Comparison of ENCODE assay signal across 8 cellular contexts in genomic region chr9:34085581-34086500, GRCh38. TPM values are rescaled to one million over a fixed set of nuclear protein-coding genes. Genes with fewer than 3 reads are reported as not detected.
DNase-seq lines count a peak whose midpoint lies in the region; ATAC-seq and TF ChIP-seq lines count a peak whose summit lies in the region.
"Had no signal": no experiment of that assay in that cellular context is flagged by ENCODE, and none has a peak within 500 bp of the region (broad histone marks: within the 10 kb centered on the region; RNA-seq: fewer than 3 reads in every experiment).

No MANE protein-coding gene starts in this region.

- H2AFZ ChIP-seq in PC-3 (ENCODE audit: low read length), result no peak overlapping the region

- TF ChIP-seq CTCF in PC-3 (conservative IDR thresholded peaks at IDR 0.05; ENCODE audit: low read depth, low read length), result no peak
- no peak for TF ChIP-seq CTCF in ascending aorta (IDR thresholded peaks at IDR 0.05)
- TF ChIP-seq CTCF in lung (IDR thresholded peaks at IDR 0.05; ENCODE audit: control extremely low read depth, extremely low read depth), result no peak
- no peak for TF ChIP-seq CTCF in stomach (IDR thresholded peaks at IDR 0.05)
- TF ChIP-seq CTCF in body of pancreas (IDR thresholded peaks at IDR 0.05), result no peak

- H3F3A ChIP-seq in PC-3 (ENCODE audit: low read length, unreplicated experiment), result no peaks in the 10 kb centered on the region

- no peaks in the 10 kb centered on the region for H4K20me1 ChIP-seq in PC-3 (ENCODE audit: low read length)

- H3K9me3 ChIP-seq in PC-3 (ENCODE audit: low read length) (no peaks in the 10 kb centered on the region), ascending aorta (no peaks in the 10 kb centered on the region), lung (ENCODE audit: control insufficient read depth in 2 of 2, insufficient read depth in 1 of 2, low read length in 1 of 2) (no peaks in the 10 kb centered on the region), stomach (no peaks in the 10 kb centered on the region), body of pancreas (no peaks in the 10 kb centered on the region)
- H3K9me3 ChIP-seq: pancreas had no signal

- TF ChIP-seq POLR2A in stomach (IDR thresholded peaks at IDR 0.05) (no peak), body of pancreas (IDR thresholded peaks at IDR 0.05) (no peak)

- H3K27me3 ChIP-seq in PC-3 (ENCODE audit: low read length), result no peaks in the 10 kb centered on the region
- H3K27me3 ChIP-seq in ascending aorta, result no peaks in the 10 kb centered on the region
- H3K27me3 ChIP-seq in lung (ENCODE audit: control insufficient read depth, insufficient read depth), result no peaks in the 10 kb centered on the region
- no peaks in the 10 kb centered on the region for H3K27me3 ChIP-seq in stomach
- no peaks in the 10 kb centered on the region for H3K27me3 ChIP-seq in body of pancreas
- H3K27me3 ChIP-seq: pancreas had no signal

- no peak overlapping the region for H3K4me2 ChIP-seq in PC-3 (ENCODE audit: low read length)

- H3K4me1 ChIP-seq in PC-3 (ENCODE audit: insufficient read depth, low read length), result no peaks in the 10 kb centered on the region
- peaks cover 14 to 23% of the 10 kb centered on the region in 2 donors for H3K4me1 ChIP-seq in ascending aorta
- H3K4me1 ChIP-seq in lung (ENCODE audit: control insufficient read depth in 2 of 2, insufficient read depth in 2 of 2, low read length in 2 of 2), result peaks cover 1 to 6% of the 10 kb centered on the region in 2 donors
- H3K4me1 ChIP-seq in stomach, result peaks cover 0 to 28% (median 16%) of the 10 kb centered on the region in 4 donors
- peaks cover 7% of the 10 kb centered on the region for H3K4me1 ChIP-seq in body of pancreas
- H3K4me1 ChIP-seq: pancreas had no signal

- H3K4me3 ChIP-seq in PC-3 (ENCODE audit: low read length), result no peak overlapping the region
- no peak overlapping the region for H3K4me3 ChIP-seq in ascending aorta
- H3K4me3 ChIP-seq in lung, result no peak overlapping the region
- H3K4me3 ChIP-seq in stomach, result no peak overlapping the region
- no peak overlapping the region for H3K4me3 ChIP-seq in body of pancreas
- H3K4me3 ChIP-seq: pancreas had no signal

- H3K27ac ChIP-seq in PC-3 (ENCODE audit: low read length) (no peak overlapping the region), ascending aorta (peak overlapping the region; percentile 81 to 86), lung (ENCODE audit: low read depth in 1 of 2, low read length in 1 of 2) (peak overlapping the region; percentile 34 to 54), stomach (peak overlapping the region in 4 of 5 donors; percentile 17 to 73 (median 54)), body of pancreas (no peak overlapping the region)
- H3K27ac ChIP-seq: pancreas had no signal

- no peaks in the 10 kb centered on the region for H3K79me2 ChIP-seq in PC-3 (ENCODE audit: low read length)

- H3K9me2 ChIP-seq in PC-3 (replicated peaks; ENCODE audit: low read length), result no peaks in the 10 kb centered on the region

- ATAC-seq in PC-3 (peak; percentile 27; the same call in 1 of the 2 replicates), lung (ENCODE audit: insufficient read depth, low FRiP score) (no peak), HG02759 (IDR thresholded peaks at IDR 0.05; ENCODE audit: unreplicated experiment) (no peak), body of pancreas (no peak)
- ATAC-seq: pancreas had no signal

- WGBS in lung, 2 donors, result 83 to 86% methylated on average over 6 of the region's 6 CpGs
- WGBS in stomach, 5 donors, result 76 to 90% (median 87%) methylated on average over 6 of the region's 6 CpGs
- 85 to 89% methylated on average over 5 to 6 of the region's 6 CpGs for WGBS in body of pancreas, 2 donors

- BruUV-seq in PC-3 (replicated peaks; lab: Mats Ljungman, UMichigan), result no TSS peak

- DNase-seq in PC-3 (no peak), ascending aorta (ENCODE audit: low spot score in 2 of 2) (no peak), lung (ENCODE audit: low spot score) (no peak), stomach (no peak), OCI-M1 (lab: John Stamatoyannopoulos, UW) (no peak), body of pancreas (no peak)
- DNase-seq: pancreas had no signal

- H3K36me3 ChIP-seq in PC-3 (ENCODE audit: low read depth, low read length) (peaks cover 7% of the 10 kb centered on the region; the same call in 1 of the 2 replicates), ascending aorta (peaks cover 25 to 41% of the 10 kb centered on the region in 2 donors), lung (ENCODE audit: control insufficient read depth in 2 of 2, insufficient read depth in 2 of 2, low read length in 2 of 2) (peaks cover 32 to 36% of the 10 kb centered on the region in 2 donors), stomach (peaks cover 43 to 58% (median 56%) of the 10 kb centered on the region in 4 donors), body of pancreas (replicated peaks in 1 of 2; ENCODE audit: insufficient read depth in 1 of 2, low read depth in 2 of 2) (peaks cover 0 to 18% of the 10 kb centered on the region in 2 donors)

- CTCF ChIA-PET in PC-3 (lab: Charles Lee), result no interaction called here

- intact Hi-C loops in PC-3 (cut with micrococcal nuclease), result no loop called here
- intact Hi-C loops in ascending aorta (cut with DNase I), result loop anchor here (5.0 kb wide), 1 partner anchor 41 kb away; the partner anchor contains the start of gene DCAF12
- intact Hi-C loops in stomach (cut with DNase I; ENCODE audit: low total_unique reads), result no loop called here
- intact Hi-C loops in body of pancreas (cut with DNase I), result no loop called here

- no peak for TF ChIP-seq EP300 in stomach (IDR thresholded peaks at IDR 0.05)

- no peak overlapping the region for H3K9ac ChIP-seq in PC-3 (ENCODE audit: low read length)

- POLR2A ChIA-PET in PC-3 (lab: Charles Lee; ENCODE audit: unreplicated experiment), result no interaction called here

RNA-seq across cellular contexts. Expression of gene UBAP2, which starts 37.2 kb away (rescaled TPM):
- 12.6 and 19.0 TPM in 2 replicates for total RNA-seq in PC-3 (2014; rRNA removed)
- 15.8 TPM for total RNA-seq in ascending aorta
- 10 to 100 TPM; 29.8 to 45.4 TPM for total RNA-seq in lung
- 10 to 100 TPM; 12.6 to 12.8 TPM for polyA plus RNA-seq in lung
- total RNA-seq in stomach, result 10 to 100 TPM; 11.6 to 82.9 (median 37.1) TPM
- 10 to 100 TPM in 2 of 3 donors, 1 to 10 TPM in 1; 7.0 to 12.5 (median 10.1) TPM for polyA plus RNA-seq in stomach
- 10 to 100 TPM; 14.2 to 15.3 TPM for total RNA-seq in body of pancreas

RNA-seq across cellular contexts. Expression of gene DCAF12, which starts 40.7 kb away (rescaled TPM):
- total RNA-seq in PC-3 (2014; rRNA removed) (12.9 and 16.1 TPM in 2 replicates), ascending aorta (27.5 TPM), lung (10 to 100 TPM; 34.3 to 53.1 TPM), stomach (10 to 100 TPM in 4 of 5 donors, 1 to 10 TPM in 1; 4.1 to 54.3 (median 29.1) TPM), body of pancreas (10 to 100 TPM; 14.3 to 19.1 TPM)
- polyA plus RNA-seq in lung (10 to 100 TPM; 14.1 to 25.3 TPM), stomach (10 to 100 TPM in 2 of 3 donors, 1 to 10 TPM in 1; 9.7 to 20.0 (median 19.6) TPM)

Comparison
In these comparisons a context has a peak if more than half of its experiments do, and no peak if none do; other contexts are left out.
1. H3K27ac ChIP-seq: peak in ascending aorta (2 of 2), lung (2 of 2) and stomach (4 of 5); none in PC-3 (single experiment) and body of pancreas (0 of 4).